ENCODE assay signal across 17 cellular contexts in the genomic region with DNA sequence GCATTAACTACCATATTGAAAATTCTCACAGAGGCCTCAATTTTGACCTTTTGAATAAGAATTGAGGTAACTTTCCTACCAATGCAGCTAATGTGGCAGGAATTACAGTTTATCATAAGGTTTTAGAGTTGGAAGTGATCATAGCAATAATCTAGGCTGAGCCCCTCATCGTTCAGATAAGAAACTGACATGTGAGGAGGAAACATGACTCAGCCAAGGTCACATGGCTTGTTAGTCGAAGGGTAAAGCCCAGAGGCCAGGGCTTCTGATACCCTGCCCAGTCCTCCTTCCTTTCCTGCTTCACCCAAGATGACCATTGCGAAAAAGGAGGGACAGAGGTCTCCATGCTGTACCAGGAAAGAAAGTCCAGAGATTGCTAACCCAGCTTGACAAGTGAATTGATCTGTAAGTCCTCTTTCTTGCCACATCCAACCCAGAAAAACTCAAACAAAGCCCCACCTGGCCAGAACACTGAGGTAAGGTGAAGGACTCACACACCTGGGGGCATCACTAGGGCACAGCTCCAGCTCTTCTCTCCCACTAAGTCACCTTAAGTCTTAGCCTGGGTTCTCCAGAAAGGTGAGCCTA.
A peak's percentile ranks its signal among the peaks of the same experiment; 100 is the strongest.
DNase-seq lines count a peak whose midpoint lies in the region; TF ChIP-seq lines count a peak whose summit lies in the region.
"Had no signal": no experiment of that assay in that cellular context is flagged by ENCODE, and none has a peak within 500 bp of the region (broad histone marks: within the 10 kb centered on the region; RNA-seq: fewer than 3 reads in every experiment).

No MANE protein-coding gene starts in this region.

- H3K36me3 ChIP-seq in testis (ENCODE audit: low read depth, missing control alignments): no peaks in the 10 kb centered on the region

- no peaks in the 10 kb centered on the region for H3K9me3 Mint-ChIP-seq in activated CD4-positive, alpha-beta T cell treated with anti-CD3 and anti-CD28 coated beads, Interleukin-2, amount 10 ng/mL, durations not matched to agents 24 days and 14 days

- no peak for TF ChIP-seq POLR2A in testis (IDR thresholded peaks at IDR 0.05)

- WGBS in testis, 2 donors: 58 to 69% methylated on average over 3 of the region's 3 CpGs

- no peaks in the 10 kb centered on the region for H3K4me1 Mint-ChIP-seq in activated CD4-positive, alpha-beta T cell treated with anti-CD3 and anti-CD28 coated beads, Interleukin-2, amount 10 ng/mL, durations not matched to agents 24 days and 14 days
- H3K4me1 Mint-ChIP-seq: CD14-positive monocyte had no signal

- H3K9me3 ChIP-seq in testis: no peaks in the 10 kb centered on the region
- H3K9me3 ChIP-seq: A549, Caco-2 had no signal

- no peak overlapping the region for H3K27ac Mint-ChIP-seq in activated CD4-positive, alpha-beta T cell treated with anti-CD3 and anti-CD28 coated beads, Interleukin-2, amount 10 ng/mL, durations not matched to agents 24 days and 14 days
- H3K27ac Mint-ChIP-seq: CD14-positive monocyte had no signal

- H3K4me3 Mint-ChIP-seq in activated CD4-positive, alpha-beta T cell treated with anti-CD3 and anti-CD28 coated beads, Interleukin-2, amount 10 ng/mL, durations not matched to agents 24 days and 14 days: no peak overlapping the region
- H3K4me3 Mint-ChIP-seq: CD14-positive monocyte had no signal

- DNase-seq in A172 (ENCODE audit: low spot score): peak; percentile 67
- peak; percentile 29 for DNase-seq in EL
- peak; percentile 55 for DNase-seq in RPMI7951 (ENCODE audit: low read depth)
- peak; percentile 43 for DNase-seq in fibroblast of mammary gland (ENCODE audit: low read depth)
- no peak for DNase-seq in caudate nucleus (lab: John Stamatoyannopoulos, UW)
- no peak for DNase-seq in activated CD4-positive, alpha-beta T cell treated with anti-CD3 and anti-CD28 coated beads, Interleukin-2, amount 10 ng/mL, durations not matched to agents 24 days and 14 days
- DNase-seq in testis: no peak
- DNase-seq in HEK293T (ENCODE audit: extremely low spot score): no peak
- DNase-seq: Caco-2, HCEC 1CT, KG1, NCI-H1092, NCI-H2081 treated with DMSO at 0.1 percent for 48 hours, NCI-H524, SHP77 had no signal

- no peak overlapping the region for H3K27ac ChIP-seq in caudate nucleus (ENCODE audit: low read depth, low read length)
- H3K27ac ChIP-seq in testis: no peak overlapping the region

- H3K4me3 ChIP-seq in fibroblast of mammary gland (ENCODE audit: control insufficient read depth, low read depth, low read length) (no peak overlapping the region), testis (no peak overlapping the region)
- H3K4me3 ChIP-seq: A549 had no signal

- no peak for TF ChIP-seq CTCF in fibroblast of mammary gland (conservative IDR thresholded peaks at IDR 0.05; ENCODE audit: control insufficient read depth, insufficient read depth, low read depth, low read length)
- no peak for TF ChIP-seq CTCF in testis (IDR thresholded peaks at IDR 0.05)

- no peaks in the 10 kb centered on the region for H3K36me3 Mint-ChIP-seq in activated CD4-positive, alpha-beta T cell treated with anti-CD3 and anti-CD28 coated beads, Interleukin-2, amount 10 ng/mL, durations not matched to agents 24 days and 14 days (ENCODE audit: low read depth)
- H3K36me3 Mint-ChIP-seq: CD14-positive monocyte had no signal

- no peaks in the 10 kb centered on the region for H3K27me3 Mint-ChIP-seq in activated CD4-positive, alpha-beta T cell treated with anti-CD3 and anti-CD28 coated beads, Interleukin-2, amount 10 ng/mL, durations not matched to agents 24 days and 14 days

- no peaks in the 10 kb centered on the region for H3K27me3 ChIP-seq in testis

- no peaks in the 10 kb centered on the region for H3K4me1 ChIP-seq in testis

- intact Hi-C loops in activated CD4-positive, alpha-beta T cell treated with anti-CD3 and anti-CD28 coated beads, Interleukin-2, amount 10 ng/mL, durations not matched to agents 24 days and 14 days (cut with micrococcal nuclease): no loop called here
- intact Hi-C loops in testis (cut with DNase I; ENCODE audit: low total_unique reads): no loop called here

- CTCF ChIA-PET in HEK293T (lab: Yijun Ruan, JAX): no interaction called here

- POLR2A ChIA-PET in HEK293T (lab: Yijun Ruan, JAX): no interaction called here

TF ChIP-seq in HEK293T, 16 proteins besides CTCF, POLR2A, EP300 and RAD21:
- TF ChIP-seq CTBP1 (IDR thresholded peaks at IDR 0.05; ENCODE audit: borderline replicate concordance) (no peak), TARDBP (IDR thresholded peaks at IDR 0.05) (no peak), ARNT (IDR thresholded peaks at IDR 0.05) (no peak), SUZ12 (IDR thresholded peaks at IDR 0.05) (no peak), FOXA1 (IDR thresholded peaks at IDR 0.05) (no peak), HDGF (IDR thresholded peaks at IDR 0.05; ENCODE audit: borderline replicate concordance) (no peak), SP1 (IDR thresholded peaks at IDR 0.05) (no peak)

Comparison
In these comparisons a context has a peak if more than half of its experiments do, and no peak if none do; other contexts are left out.
1. DNase-seq: peak in A172 (single experiment), EL (single experiment), RPMI7951 (single experiment) and fibroblast of mammary gland (single experiment); none in caudate nucleus (0 of 61), activated CD4-positive, alpha-beta T cell treated with anti-CD3 and anti-CD28 coated beads, Interleukin-2, amount 10 ng/mL, durations not matched to agents 24 days and 14 days (single experiment), testis (single experiment) and HEK293T (single experiment).